ENCODE assay signal across 16 cellular contexts in the genomic region with DNA sequence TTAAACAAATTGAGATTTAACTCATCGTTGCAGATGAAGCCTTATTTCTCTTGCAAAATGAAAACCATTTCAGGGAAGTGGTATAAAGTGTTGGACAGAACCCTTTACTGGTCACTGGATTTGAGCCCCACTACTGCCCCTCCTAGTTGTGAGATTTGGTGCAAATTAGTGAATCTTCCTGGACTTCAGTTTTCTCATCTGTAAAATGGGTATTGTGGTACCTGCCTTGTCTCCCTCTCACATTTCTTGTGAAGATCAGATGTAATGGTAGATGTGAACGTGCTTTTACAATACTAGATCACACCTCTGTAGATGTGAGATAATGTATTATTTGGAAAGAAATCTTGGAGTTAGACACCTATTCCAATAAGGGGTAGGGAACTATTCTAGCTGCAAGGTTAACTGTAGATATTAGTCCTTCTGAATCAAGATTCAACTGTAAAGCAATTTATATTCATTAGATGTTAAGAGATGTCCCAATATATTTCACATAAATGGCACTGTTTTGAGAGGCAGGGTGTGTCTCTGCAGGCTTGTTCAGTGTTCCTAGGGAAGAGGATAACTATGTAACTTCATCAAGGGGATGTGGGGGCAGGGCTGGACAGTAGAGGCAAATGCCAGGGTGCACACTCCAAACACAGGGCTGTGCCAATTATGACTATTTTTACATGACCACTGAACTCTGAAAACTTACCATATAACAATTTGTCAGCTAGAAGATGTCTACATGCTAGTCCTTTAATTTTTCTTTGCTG.
DNase-seq lines count a peak whose midpoint lies in the region; ATAC-seq, FAIRE-seq and TF ChIP-seq lines count a peak whose summit lies in the region.
"Had no signal": no experiment of that assay in that cellular context is flagged by ENCODE, and none has a peak within 500 bp of the region (broad histone marks: within the 10 kb centered on the region; RNA-seq: fewer than 3 reads in every experiment).

No MANE protein-coding gene starts in this region.

- H3K4me3 ChIP-seq in astrocyte of the spinal cord (ENCODE audit: low read depth, low read length) (peak overlapping the region; percentile 34), right cardiac atrium (ENCODE audit: low read length) (peak overlapping the region; percentile 39), stomach smooth muscle (ENCODE audit: low read length in 2 of 2) (peak overlapping the region; percentile 54 to 56)
- H3K4me3 ChIP-seq: Peyer's patch had no signal

- in situ Hi-C loops in astrocyte of the spinal cord (cut with HindIII; ENCODE audit: low sequenced_read_pairs), result no loop called here

- FAIRE-seq in HTR-8/SVneo (lab: Jason Lieb, UNC), result peak; percentile 4
- FAIRE-seq: GM18507 had no signal

- no peak for TF ChIP-seq CTCF in astrocyte of the spinal cord (IDR thresholded peaks at IDR 0.05; ENCODE audit: low read depth, low read length)

- H3K27ac ChIP-seq in right cardiac atrium (ENCODE audit: low read length) (no peak overlapping the region), stomach smooth muscle (ENCODE audit: low read length) (peak overlapping the region; percentile 73)

- H3K27me3 ChIP-seq in right cardiac atrium (ENCODE audit: control insufficient read depth, insufficient read depth) (no peaks in the 10 kb centered on the region), stomach smooth muscle (ENCODE audit: control insufficient read depth in 1 of 2, insufficient read depth in 2 of 2, low read length in 2 of 2) (no peaks in the 10 kb centered on the region)
- H3K27me3 ChIP-seq: Peyer's patch had no signal

- H3K4me1 ChIP-seq in right cardiac atrium (ENCODE audit: control insufficient read depth, insufficient read depth, low read length) (no peaks in the 10 kb centered on the region), stomach smooth muscle (ENCODE audit: control insufficient read depth, insufficient read depth, low read length) (peaks cover 20% of the 10 kb centered on the region)
- H3K4me1 ChIP-seq: Peyer's patch had no signal

- H3K9me3 ChIP-seq in right cardiac atrium (ENCODE audit: control insufficient read depth, low read length) (no peaks in the 10 kb centered on the region), stomach smooth muscle (ENCODE audit: control insufficient read depth in 2 of 2, low read length in 2 of 2) (no peaks in the 10 kb centered on the region)
- H3K9me3 ChIP-seq: Peyer's patch had no signal

- intact Hi-C loops in right cardiac atrium (cut with DNase I), result no loop called here

- 79% methylated on average over 2 of the region's 2 CpGs for WGBS in right cardiac atrium

- H3K36me3 ChIP-seq in stomach smooth muscle (ENCODE audit: control insufficient read depth in 2 of 2, insufficient read depth in 2 of 2, low read length in 2 of 2), result no peaks in the 10 kb centered on the region
- H3K36me3 ChIP-seq: Peyer's patch had no signal

- ATAC-seq in right cardiac atrium (no peak), GM21619 (IDR thresholded peaks at IDR 0.05; ENCODE audit: unreplicated experiment) (no peak)
- ATAC-seq: CD8-positive, alpha-beta T cell; left lobe of liver had no signal

- H3K9ac ChIP-seq in stomach smooth muscle (ENCODE audit: low read length in 2 of 2), result peak overlapping the region; percentile 11 to 37

- DNase-seq in HTR-8/SVneo (ENCODE audit: insufficient read length, low spot score) (no peak), astrocyte of the spinal cord (ENCODE audit: low read depth, low spot score) (no peak), right cardiac atrium (peak in 1 of 3 donors; percentile 49), hepatic stellate cell (ENCODE audit: low spot score) (no peak), NCI-H2107 (lab: John Stamatoyannopoulos, UW) (no peak), NCI-H82 treated with DMSO at 0.1 percent for 48 hours (lab: John Stamatoyannopoulos, UW; ENCODE audit: unreplicated experiment) (no peak)
- DNase-seq: activated naive CD4-positive, alpha-beta T cell treated with Interleukin-2 at 50 U/mL for 16 hours; CD8-positive, alpha-beta T cell; GDM1; Peyer's patch; stimulated activated CD4-positive, alpha-beta T cell treated with anti-CD3 and anti-CD28 coated beads, Interleukin-4, amount 100 ng/mL, for 24 hours; stimulated activated naive CD4-positive, alpha-beta T cell treated with Interleukin-2 at 50 U/mL for 16 hours had no signal
